In the genomic region with DNA sequence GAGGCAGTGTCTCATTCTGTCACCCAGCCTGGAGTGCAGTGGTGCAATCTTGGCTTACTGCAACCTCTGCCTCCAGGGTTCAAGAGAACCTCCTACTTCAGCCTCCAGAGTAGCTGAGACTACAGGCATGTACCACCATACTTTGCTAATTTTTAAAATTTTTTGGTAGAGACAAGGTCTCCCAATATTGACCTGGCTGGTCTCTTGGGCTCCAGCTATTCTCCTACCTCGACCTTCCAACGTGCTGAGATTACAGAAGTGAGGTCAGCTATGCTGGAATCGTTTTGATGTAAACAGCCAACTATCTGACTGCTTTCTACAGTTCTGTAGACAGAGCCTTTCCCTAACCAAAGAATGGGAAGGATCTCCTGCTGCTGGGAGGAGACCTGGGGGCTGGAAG, we compare ENCODE assay signal across 6 cellular contexts.
"Had no signal": no experiment of that assay in that cellular context is flagged by ENCODE, and none has a peak within 500 bp of the region (broad histone marks: within the 10 kb centered on the region; RNA-seq: fewer than 3 reads in every experiment).

No MANE protein-coding gene starts in this region.

- H3K9me3 Mint-ChIP-seq: H9, IgD-negative memory B cell had no signal

- H3K4me3 Mint-ChIP-seq: H9, IgD-negative memory B cell had no signal

- H3K27ac ChIP-seq: GM23248 had no signal

- H3K27ac Mint-ChIP-seq: IgD-negative memory B cell had no signal

- H3K27me3 Mint-ChIP-seq: IgD-negative memory B cell had no signal

- H2AFZ ChIP-seq: GM23248 had no signal

- DNase-seq: GM23248, H9, HCEC 1CT, KBM-7 had no signal

- H3K36me3 Mint-ChIP-seq: IgD-negative memory B cell had no signal

- ATAC-seq: HepG2 had no signal

- H3K9ac ChIP-seq: GM23248 had no signal

- H3K4me3 ChIP-seq: GM23248 had no signal
